In genomic region chr1:27575861-27576331, GRCh38 we compare ENCODE assay signal across 8 cellular contexts. TPM values are rescaled to one million over a fixed set of nuclear protein-coding genes. Genes with fewer than 3 reads are reported as not detected.
A peak's percentile ranks its signal among the peaks of the same experiment; 100 is the strongest.
DNase-seq lines count a peak whose midpoint lies in the region; ATAC-seq and TF ChIP-seq lines count a peak whose summit lies in the region.

No MANE protein-coding gene starts in this region.

- ATAC-seq in Panc1 (peak; percentile 43), GM18861 (IDR thresholded peaks at IDR 0.05; ENCODE audit: unreplicated experiment) (no peak)

- H3K9me3 Mint-ChIP-seq in nephron: no peaks in the 10 kb centered on the region

- BruUV-seq in Panc1 (replicated peaks; lab: Mats Ljungman, UMichigan): no TSS peak

- H3K9me3 ChIP-seq in Panc1 (ENCODE audit: control insufficient read depth, insufficient read depth, low read depth, low read length): no peaks in the 10 kb centered on the region

- intact Hi-C loops in Panc1 (cut with micrococcal nuclease; ENCODE audit: unreplicated experiment): no loop called here

- H3K4me1 ChIP-seq in Panc1 (ENCODE audit: control insufficient read depth, insufficient read depth, low read length): peaks cover 59% of the 10 kb centered on the region

- CTCF ChIA-PET in Panc1 (lab: Charles Lee): interaction anchor here (0.6 to 1.2 kb wide), 3 partner anchors 13 to 269 kb away, joined by 5 to 11 read pairs (median 6); no protein-coding TSS in a partner anchor

- peak overlapping the region in 2 of 3 experiments; percentile 47 to 80 for H3K27ac Mint-ChIP-seq in nephron

- H3K4me3 ChIP-seq in Panc1 (ENCODE audit: low read depth in 2 of 2, low read length in 2 of 2) (peak overlapping the region; percentile 36 to 56), fibroblast of the aortic adventitia (ENCODE audit: low read depth, low read length) (peak overlapping the region; percentile 55)

- peak overlapping the region; percentile 85 for H3K27ac ChIP-seq in Panc1 (ENCODE audit: low read length)

- no peaks in the 10 kb centered on the region for H3K36me3 ChIP-seq in Panc1 (ENCODE audit: control insufficient read depth, insufficient read depth, low read length)

- DNase-seq in NCI-H2171 treated with DMSO at 0.1 percent for 48 hours (lab: John Stamatoyannopoulos, UW) (peak; percentile 57), NCI-H2171 (lab: John Stamatoyannopoulos, UW) (no peak), Panc1 (ENCODE audit: low read depth, low spot score) (no peak), fibroblast of the aortic adventitia (ENCODE audit: low read depth) (peak; percentile 42), AML-193 (lab: John Stamatoyannopoulos, UW) (no peak)
- DNase-seq in activated CD8-positive, alpha-beta memory T cell treated with anti-CD3 and anti-CD28 coated beads for 24 hours: no peak

- H3K4me3 Mint-ChIP-seq in nephron: peak overlapping the region; percentile 41 to 48 (median 46)

- H3K27me3 Mint-ChIP-seq in nephron (ENCODE audit: low read depth): no peaks in the 10 kb centered on the region

- in situ Hi-C loops in Panc1 (cut with HindIII; ENCODE audit: low pct_unique_long_range_greater_than_20kb, low sequenced_read_pairs): no loop called here

- TF ChIP-seq CTCF in Panc1 (IDR thresholded peaks at IDR 0.05) (no peak), fibroblast of the aortic adventitia (IDR thresholded peaks at IDR 0.05; ENCODE audit: insufficient read depth, low read length) (no peak), nephron (IDR thresholded peaks at IDR 0.05; ENCODE audit: unreplicated experiment in 3 of 3) (no peak)

- H3K36me3 Mint-ChIP-seq in nephron (ENCODE audit: low read depth): no peaks in the 10 kb centered on the region

- POLR2A ChIA-PET in Panc1 (lab: Charles Lee): no interaction called here

- H3K4me1 Mint-ChIP-seq in nephron: peaks cover 69% of the 10 kb centered on the region

- H3K27me3 ChIP-seq in Panc1 (ENCODE audit: control insufficient read depth, insufficient read depth, low read length): no peaks in the 10 kb centered on the region

RNA-seq across cellular contexts. Expression of gene AHDC1, which starts 28.0 kb away (rescaled TPM):
- total RNA-seq in Panc1 (2021; ENCODE audit: unreplicated experiment) (47.1 TPM), fibroblast of the aortic adventitia (ENCODE audit: low replicate concordance) (14.6 and 19.1 TPM in 2 replicates)
- 35.8 TPM for polyA plus RNA-seq in Panc1 (2012; ENCODE audit: insufficient read length)

RNA-seq across cellular contexts. Expression of gene FGR, which starts 59.1 kb away (rescaled TPM):
- total RNA-seq in Panc1 (2021; ENCODE audit: unreplicated experiment) (0.18 TPM), fibroblast of the aortic adventitia (ENCODE audit: low replicate concordance) (0.18 TPM in 1 of 2 replicates, not detected in the other)
- not detected for polyA plus RNA-seq in Panc1 (2012; ENCODE audit: insufficient read length)

Comparison
In these comparisons a context has a peak if more than half of its experiments do, and no peak if none do; other contexts are left out.
1. DNase-seq: peak in NCI-H2171 treated with DMSO at 0.1 percent for 48 hours (single experiment) and fibroblast of the aortic adventitia (single experiment); none in NCI-H2171 (single experiment), Panc1 (single experiment), AML-193 (0 of 2) and activated CD8-positive, alpha-beta memory T cell treated with anti-CD3 and anti-CD28 coated beads for 24 hours (single experiment).